ENCODE assay signal across 16 cellular contexts in genomic region chr7:138244606-138245005, GRCh38.
"Had no signal": no experiment of that assay in that cellular context is flagged by ENCODE, and none has a peak within 500 bp of the region (broad histone marks: within the 10 kb centered on the region; RNA-seq: fewer than 3 reads in every experiment).

No MANE protein-coding gene starts in this region.

- H3K4me1 ChIP-seq: ascending aorta, gastrocnemius medialis, left ventricle myocardium inferior, psoas muscle had no signal

- H3K36me3 Mint-ChIP-seq: activated CD4-positive, alpha-beta memory T cell treated with anti-CD3 and anti-CD28 coated beads for 36 hours; activated CD8-positive, alpha-beta memory T cell treated with anti-CD3 and anti-CD28 coated beads, Interleukin-2, amount 10 ng/mL, durations not matched to agents 7 days and 5 days had no signal

- ATAC-seq: activated CD8-positive, alpha-beta memory T cell treated with anti-CD3 and anti-CD28 coated beads, Interleukin-2, amount 10 ng/mL, durations not matched to agents 7 days and 5 days; gastrocnemius medialis; psoas muscle; sciatic nerve had no signal

- H3K27ac ChIP-seq: ascending aorta, gastrocnemius medialis, left ventricle myocardium inferior, psoas muscle, thoracic aorta had no signal

- H3K36me3 ChIP-seq: ascending aorta, gastrocnemius medialis, left ventricle myocardium inferior, spleen, thoracic aorta had no signal

- H3K27me3 ChIP-seq: ascending aorta, gastrocnemius medialis, spleen had no signal

- H3K4me3 ChIP-seq: ascending aorta, gastrocnemius medialis, left ventricle myocardium inferior, psoas muscle, spleen, thoracic aorta had no signal

- FAIRE-seq: bronchial epithelial cell, urothelium cell line had no signal

- H3K27ac Mint-ChIP-seq: activated CD4-positive, alpha-beta memory T cell treated with anti-CD3 and anti-CD28 coated beads for 36 hours; activated CD8-positive, alpha-beta memory T cell treated with anti-CD3 and anti-CD28 coated beads, Interleukin-2, amount 10 ng/mL, durations not matched to agents 7 days and 5 days; activated naive CD4-positive, alpha-beta T cell treated with anti-CD3 and anti-CD28 coated beads for 36 hours; activated T-helper 2 cell treated with anti-CD3 and anti-CD28 coated beads, Interferon-gamma antibody, Interleukin-2, Interleukin-4, amounts not matched to agents 10 μg/mL and 5 μg/mL and 100 μg/mL, durations not matched to agents 14 hours and 24 hours and 36 hours; nephron progenitor cell had no signal

- H3K9me3 ChIP-seq: gastrocnemius medialis, psoas muscle, thoracic aorta had no signal

- H3K27me3 Mint-ChIP-seq: activated CD4-positive, alpha-beta memory T cell treated with anti-CD3 and anti-CD28 coated beads for 36 hours; activated CD8-positive, alpha-beta memory T cell treated with anti-CD3 and anti-CD28 coated beads, Interleukin-2, amount 10 ng/mL, durations not matched to agents 7 days and 5 days had no signal

- H3K4me3 Mint-ChIP-seq: activated CD4-positive, alpha-beta memory T cell treated with anti-CD3 and anti-CD28 coated beads for 36 hours; activated CD8-positive, alpha-beta memory T cell treated with anti-CD3 and anti-CD28 coated beads, Interleukin-2, amount 10 ng/mL, durations not matched to agents 7 days and 5 days; activated naive CD4-positive, alpha-beta T cell treated with anti-CD3 and anti-CD28 coated beads for 36 hours; nephron progenitor cell had no signal

- DNase-seq: activated CD4-positive, alpha-beta memory T cell treated with anti-CD3 and anti-CD28 coated beads for 36 hours; activated CD8-positive, alpha-beta memory T cell treated with anti-CD3 and anti-CD28 coated beads, Interleukin-2, amount 10 ng/mL, durations not matched to agents 7 days and 5 days; activated naive CD4-positive, alpha-beta T cell treated with anti-CD3 and anti-CD28 coated beads for 36 hours; activated T-cell treated with anti-CD3 and anti-CD28 coated beads, Interleukin-2, amount 50 U/mL, for 1 hour; erythroblast; gastrocnemius medialis; left ventricle myocardium inferior; nephron progenitor cell; psoas muscle; spleen had no signal

- H3K4me1 Mint-ChIP-seq: activated CD8-positive, alpha-beta memory T cell treated with anti-CD3 and anti-CD28 coated beads, Interleukin-2, amount 10 ng/mL, durations not matched to agents 7 days and 5 days had no signal
